In the genomic region with DNA sequence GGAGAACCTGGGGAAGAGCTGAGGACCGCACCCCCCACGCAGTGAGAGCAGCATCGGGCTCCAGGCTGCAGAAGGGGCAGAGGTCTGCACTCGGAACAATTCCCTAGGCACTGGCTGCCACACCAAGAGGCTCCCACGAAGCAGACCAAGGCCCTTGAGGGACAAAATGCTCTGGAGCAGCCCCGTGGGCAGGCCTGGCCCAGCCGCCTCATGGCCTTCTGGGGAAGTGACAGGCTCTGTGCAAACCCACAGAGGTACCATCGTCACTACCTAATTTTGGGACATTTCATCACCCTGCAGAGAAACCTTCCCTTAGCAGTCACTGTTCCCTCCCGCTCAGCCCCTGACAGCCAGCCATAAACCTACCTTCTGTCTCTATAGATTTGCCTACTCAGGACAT, we compare ENCODE assay signal across 1 cellular context.
A peak's percentile ranks its signal among the peaks of the same experiment; 100 is the strongest.
TF ChIP-seq lines count a peak whose summit lies in the region.

No MANE protein-coding gene starts in this region.

TF ChIP-seq in GM12878, 131 proteins besides CTCF, POLR2A, EP300 and RAD21:
- TF ChIP-seq, protein P1, sequence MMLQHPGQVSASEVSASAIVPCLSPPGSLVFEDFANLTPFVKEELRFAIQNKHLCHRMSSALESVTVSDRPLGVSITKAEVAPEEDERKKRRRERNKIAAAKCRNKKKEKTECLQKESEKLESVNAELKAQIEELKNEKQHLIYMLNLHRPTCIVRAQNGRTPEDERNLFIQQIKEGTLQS (IDR thresholded peaks at IDR 0.05; ENCODE audit: borderline replicate concordance, extremely low read depth, low read depth, low read length): no peak
- TF ChIP-seq ELK1 (IDR thresholded peaks at IDR 0.05; ENCODE audit: low read depth, low read length): no peak
- TF ChIP-seq TBL1XR1 (IDR thresholded peaks at IDR 0.05; ENCODE audit: low read depth, low read length): no peak
- 0 out of 2 replicates have a peak, but pooled peaks have one; percentile 10 for TF ChIP-seq RUNX3 (IDR thresholded peaks at IDR 0.05; ENCODE audit: low read length)
- no peak for TF ChIP-seq SUZ12 (IDR thresholded peaks at IDR 0.05; ENCODE audit: unreplicated experiment)
- no peak for TF ChIP-seq NR2F1 (conservative IDR thresholded peaks at IDR 0.05)
- TF ChIP-seq, protein P2, sequence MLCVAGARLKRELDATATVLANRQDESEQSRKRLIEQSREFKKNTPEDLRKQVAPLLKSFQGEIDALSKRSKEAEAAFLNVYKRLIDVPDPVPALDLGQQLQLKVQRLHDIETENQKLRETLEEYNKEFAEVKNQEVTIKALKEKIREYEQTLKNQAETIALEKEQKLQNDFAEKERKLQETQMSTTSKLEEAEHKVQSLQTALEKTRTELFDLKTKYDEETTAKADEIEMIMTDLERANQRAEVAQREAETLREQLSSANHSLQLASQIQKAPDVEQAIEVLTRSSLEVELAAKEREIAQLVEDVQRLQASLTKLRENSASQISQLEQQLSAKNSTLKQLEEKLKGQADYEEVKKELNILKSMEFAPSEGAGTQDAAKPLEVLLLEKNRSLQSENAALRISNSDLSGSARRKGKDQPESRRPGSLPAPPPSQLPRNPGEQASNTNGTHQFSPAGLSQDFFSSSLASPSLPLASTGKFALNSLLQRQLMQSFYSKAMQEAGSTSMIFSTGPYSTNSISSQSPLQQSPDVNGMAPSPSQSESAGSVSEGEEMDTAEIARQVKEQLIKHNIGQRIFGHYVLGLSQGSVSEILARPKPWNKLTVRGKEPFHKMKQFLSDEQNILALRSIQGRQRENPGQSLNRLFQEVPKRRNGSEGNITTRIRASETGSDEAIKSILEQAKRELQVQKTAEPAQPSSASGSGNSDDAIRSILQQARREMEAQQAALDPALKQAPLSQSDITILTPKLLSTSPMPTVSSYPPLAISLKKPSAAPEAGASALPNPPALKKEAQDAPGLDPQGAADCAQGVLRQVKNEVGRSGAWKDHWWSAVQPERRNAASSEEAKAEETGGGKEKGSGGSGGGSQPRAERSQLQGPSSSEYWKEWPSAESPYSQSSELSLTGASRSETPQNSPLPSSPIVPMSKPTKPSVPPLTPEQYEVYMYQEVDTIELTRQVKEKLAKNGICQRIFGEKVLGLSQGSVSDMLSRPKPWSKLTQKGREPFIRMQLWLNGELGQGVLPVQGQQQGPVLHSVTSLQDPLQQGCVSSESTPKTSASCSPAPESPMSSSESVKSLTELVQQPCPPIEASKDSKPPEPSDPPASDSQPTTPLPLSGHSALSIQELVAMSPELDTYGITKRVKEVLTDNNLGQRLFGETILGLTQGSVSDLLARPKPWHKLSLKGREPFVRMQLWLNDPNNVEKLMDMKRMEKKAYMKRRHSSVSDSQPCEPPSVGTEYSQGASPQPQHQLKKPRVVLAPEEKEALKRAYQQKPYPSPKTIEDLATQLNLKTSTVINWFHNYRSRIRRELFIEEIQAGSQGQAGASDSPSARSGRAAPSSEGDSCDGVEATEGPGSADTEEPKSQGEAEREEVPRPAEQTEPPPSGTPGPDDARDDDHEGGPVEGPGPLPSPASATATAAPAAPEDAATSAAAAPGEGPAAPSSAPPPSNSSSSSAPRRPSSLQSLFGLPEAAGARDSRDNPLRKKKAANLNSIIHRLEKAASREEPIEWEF (IDR thresholded peaks at IDR 0.05; ENCODE audit: insufficient replicate concordance, low read depth, low read length): no peak
